ENCODE assay signal across 14 cellular contexts in genomic region chr2:70921839-70922590, GRCh38. TPM values are rescaled to one million over a fixed set of nuclear protein-coding genes. Genes with fewer than 3 reads are reported as not detected.
DNase-seq lines count a peak whose midpoint lies in the region; ATAC-seq and TF ChIP-seq lines count a peak whose summit lies in the region.
"Had no signal": no experiment of that assay in that cellular context is flagged by ENCODE, and none has a peak within 500 bp of the region (broad histone marks: within the 10 kb centered on the region; RNA-seq: fewer than 3 reads in every experiment).

No MANE protein-coding gene starts in this region.

- DNase-seq in HCEC 1CT (peak; percentile 18), NCI-H82 treated with DMSO at 0.1 percent for 48 hours (lab: John Stamatoyannopoulos, UW; ENCODE audit: unreplicated experiment) (peak; percentile 47), fibroblast of mammary gland (ENCODE audit: low read depth) (peak; percentile 10), posterior vena cava (ENCODE audit: low spot score) (peak; percentile 68), GM10266 (ENCODE audit: extremely low spot score) (no peak)
- DNase-seq: activated CD4-positive, alpha-beta T cell treated with anti-CD3 and anti-CD28 coated beads for 1 hour; activated T-cell treated with anti-CD3 and anti-CD28 coated beads, Interleukin-2, amount 50 U/mL, for 48 hours; CD4-positive, CD25-positive, alpha-beta regulatory T cell; left ventricle myocardium inferior; NCI-H187; NK-92 treated with Interleukin-12 subunit alpha and Interleukin-12 subunit beta, amount 100 ng/mL, for 24 hours had no signal

- intact Hi-C loops in posterior vena cava (cut with DNase I): loop anchor here in 1 of 2 donors (5.0 kb wide), 1 partner anchor 50 kb away; no protein-coding TSS in a partner anchor

- no peak for ATAC-seq in GM21360 (IDR thresholded peaks at IDR 0.05; ENCODE audit: unreplicated experiment)
- no peak for ATAC-seq in HG03095 (IDR thresholded peaks at IDR 0.05; ENCODE audit: unreplicated experiment)

- TF ChIP-seq CTCF in fibroblast of mammary gland (conservative IDR thresholded peaks at IDR 0.05; ENCODE audit: control insufficient read depth, insufficient read depth, low read depth, low read length) (no peak), GM10266 (IDR thresholded peaks at IDR 0.05; ENCODE audit: control insufficient read depth, insufficient read depth, low read depth, missing control alignments) (no peak)

- H3K4me3 ChIP-seq in fibroblast of mammary gland (ENCODE audit: control insufficient read depth, low read depth, low read length): no peak overlapping the region
- H3K4me3 ChIP-seq: ascending aorta, left ventricle myocardium inferior had no signal

RNA-seq across cellular contexts. Expression of gene ATP6V1B1, which starts 13.7 kb away (rescaled TPM):
- 1 to 10 TPM in 1 of 2 donors, under 1 TPM in 1; 0.48 to 1.4 TPM for total RNA-seq in posterior vena cava
- total RNA-seq: ascending aorta; CD4-positive, CD25-positive, alpha-beta regulatory T cell; left ventricle myocardium inferior had no signal

RNA-seq across cellular contexts. Expression of gene VAX2, which starts 21.6 kb away (rescaled TPM):
- 1 to 10 TPM in 1 of 2 donors, under 1 TPM in 1; 0.57 to 1.4 TPM for total RNA-seq in posterior vena cava
- total RNA-seq: CD4-positive, CD25-positive, alpha-beta regulatory T cell had no signal

RNA-seq across cellular contexts. Expression of gene ANKRD53, which starts 56.4 kb away (rescaled TPM):
- total RNA-seq in posterior vena cava: 1 to 10 TPM; 1.4 to 2.3 TPM
